ENCODE assay signal across 23 cellular contexts in genomic region chr4:74456849-74457395, GRCh38.
"Had no signal": no experiment of that assay in that cellular context is flagged by ENCODE, and none has a peak within 500 bp of the region (broad histone marks: within the 10 kb centered on the region; RNA-seq: fewer than 3 reads in every experiment).

No MANE protein-coding gene starts in this region.

- H3K27ac Mint-ChIP-seq: immature natural killer cell; nephron progenitor cell; stimulated activated naive B cell treated with anti-CD40 and anti-IgM and Interleukin-4, amounts not matched to agents 10 μg/mL and 1 μg/mL and 100 μg/mL, for 72 hours; stimulated activated naive CD8-positive, alpha-beta T cell treated with anti-CD3 and anti-CD28 coated beads, Interleukin-15, amount 100 ng/mL, for 72 hours had no signal

- DNase-seq: effector memory CD4-positive, alpha-beta T cell; immature natural killer cell; kidney; left cardiac atrium; left ventricle myocardium inferior; lower lobe of right lung; mesenchymal stem cell; midbrain; naive B cell; nephron progenitor cell; psoas muscle; retina; sigmoid colon; stimulated activated CD4-positive, alpha-beta T cell treated with anti-CD3 and anti-CD28 coated beads, Interleukin-2, amount 100 ng/mL, for 24 hours; stimulated activated CD4-positive, alpha-beta T cell treated with anti-CD3 and anti-CD28 coated beads, Interleukin-4, amount 100 ng/mL, for 4 hours; stimulated activated naive B cell treated with anti-CD40 and anti-IgM and Interleukin-4, amounts not matched to agents 10 μg/mL and 1 μg/mL and 100 μg/mL, for 72 hours; stimulated activated naive CD8-positive, alpha-beta T cell treated with anti-CD3 and anti-CD28 coated beads, Interleukin-15, amount 100 ng/mL, for 72 hours; testis; transverse colon had no signal

- ATAC-seq: psoas muscle; stimulated activated naive B cell treated with anti-CD40 and anti-IgM and Interleukin-4, amounts not matched to agents 10 μg/mL and 1 μg/mL and 100 μg/mL, for 72 hours; stimulated activated naive CD8-positive, alpha-beta T cell treated with anti-CD3 and anti-CD28 coated beads, Interleukin-15, amount 100 ng/mL, for 72 hours had no signal

- H3K4me3 Mint-ChIP-seq: naive B cell; nephron progenitor cell; stimulated activated naive B cell treated with anti-CD40 and anti-IgM and Interleukin-4, amounts not matched to agents 10 μg/mL and 1 μg/mL and 100 μg/mL, for 72 hours; stimulated activated naive CD8-positive, alpha-beta T cell treated with anti-CD3 and anti-CD28 coated beads, Interleukin-15, amount 100 ng/mL, for 72 hours had no signal

- H3K9me3 ChIP-seq: esophagus muscularis mucosa, psoas muscle, testis had no signal

- H3K27me3 ChIP-seq: esophagus muscularis mucosa, foreskin keratinocyte, sigmoid colon, testis, transverse colon had no signal

- H3K4me1 Mint-ChIP-seq: immature natural killer cell; naive B cell; nephron progenitor cell; stimulated activated naive CD8-positive, alpha-beta T cell treated with anti-CD3 and anti-CD28 coated beads, Interleukin-15, amount 100 ng/mL, for 72 hours had no signal

- H3K4me3 ChIP-seq: esophagus muscularis mucosa, left ventricle myocardium inferior, lower lobe of right lung, psoas muscle, sigmoid colon, skin epidermis, testis, transverse colon had no signal

- H3K27ac ChIP-seq: esophagus muscularis mucosa, foreskin keratinocyte, left ventricle myocardium inferior, lower lobe of right lung, psoas muscle, sigmoid colon, skin epidermis, testis, transverse colon had no signal

- FAIRE-seq: endometrium, kidney had no signal

- H3K36me3 ChIP-seq: esophagus muscularis mucosa, left ventricle myocardium inferior, lower lobe of right lung, sigmoid colon, transverse colon had no signal

- H3K4me1 ChIP-seq: esophagus muscularis mucosa, foreskin keratinocyte, left ventricle myocardium inferior, lower lobe of right lung, psoas muscle, sigmoid colon, testis, transverse colon had no signal

- H3K9me3 Mint-ChIP-seq: nephron progenitor cell had no signal
